ENCODE assay signal across 17 cellular contexts in genomic region chr4:81512371-81512770, GRCh38. TPM values are rescaled to one million over a fixed set of nuclear protein-coding genes. Genes with fewer than 3 reads are reported as not detected.
DNase-seq lines count a peak whose midpoint lies in the region; ATAC-seq and TF ChIP-seq lines count a peak whose summit lies in the region.
"Had no signal": no experiment of that assay in that cellular context is flagged by ENCODE, and none has a peak within 500 bp of the region (broad histone marks: within the 10 kb centered on the region; RNA-seq: fewer than 3 reads in every experiment).

No MANE protein-coding gene starts in this region.

- no peaks in the 10 kb centered on the region for H3F3A ChIP-seq in neural progenitor cell (ENCODE audit: low read depth)

- H4K20me1 ChIP-seq in DND-41 (ENCODE audit: insufficient read depth, low read length), result no peaks in the 10 kb centered on the region
- H4K20me1 ChIP-seq in neural progenitor cell (ENCODE audit: low read depth), result no peaks in the 10 kb centered on the region

- H3K9me3 ChIP-seq in DND-41 (ENCODE audit: insufficient read depth, low read length, severe bottlenecking) (no peaks in the 10 kb centered on the region), KOPT-K1 (ENCODE audit: insufficient read depth, low read length, poor library complexity, severe bottlenecking) (no peaks in the 10 kb centered on the region), endodermal cell (ENCODE audit: control insufficient read depth, low read length) (no peaks in the 10 kb centered on the region), neural progenitor cell (ENCODE audit: low read depth) (no peaks in the 10 kb centered on the region), left lung (no peaks in the 10 kb centered on the region)
- H3K9me3 ChIP-seq: SJSA1 had no signal

- H3K4me1 Mint-ChIP-seq in endodermal cell, result peaks cover 20% of the 10 kb centered on the region
- peaks cover 49% of the 10 kb centered on the region for H3K4me1 Mint-ChIP-seq in neural progenitor cell
- H3K4me1 Mint-ChIP-seq in stimulated activated naive B cell treated with anti-CD40 and anti-IgM and Interleukin-4, amounts not matched to agents 10 μg/mL and 1 μg/mL and 100 μg/mL, for 72 hours, result peaks cover 42 to 82% of the 10 kb centered on the region in 2 donors

- H3K4me3 ChIP-seq in DND-41 (ENCODE audit: low read depth in 1 of 2, low read length in 2 of 2), result 0 out of 4 replicates have a peak overlapping the region, but pooled peaks of 1 of the 2 experiments have one; percentile 4
- no peak overlapping the region for H3K4me3 ChIP-seq in endodermal cell (ENCODE audit: low read length)
- no peak overlapping the region for H3K4me3 ChIP-seq in neural progenitor cell
- H3K4me3 ChIP-seq in left lung, result no peak overlapping the region
- H3K4me3 ChIP-seq: K562, SJSA1 had no signal

- H3K36me3 Mint-ChIP-seq in endodermal cell (ENCODE audit: low read depth) (no peaks in the 10 kb centered on the region), neural progenitor cell (peaks cover 2% of the 10 kb centered on the region)
- no peaks in the 10 kb centered on the region for H3K36me3 Mint-ChIP-seq in stimulated activated naive B cell treated with anti-CD40 and anti-IgM and Interleukin-4, amounts not matched to agents 10 μg/mL and 1 μg/mL and 100 μg/mL, for 72 hours

- peak overlapping the region; percentile 41 for H3K27ac ChIP-seq in DND-41 (ENCODE audit: low read length)
- peak overlapping the region; percentile 46 for H3K27ac ChIP-seq in KOPT-K1 (ENCODE audit: low read depth, low read length, poor library complexity, severe bottlenecking)
- H3K27ac ChIP-seq in endodermal cell (ENCODE audit: low read depth, low read length), result no peak overlapping the region
- H3K27ac ChIP-seq in neural progenitor cell, result no peak overlapping the region
- no peak overlapping the region for H3K27ac ChIP-seq in left lung
- H3K27ac ChIP-seq: C4-2B, SJSA1 had no signal

- H3K4me1 ChIP-seq in DND-41 (ENCODE audit: insufficient read depth, low read length) (peaks cover 47% of the 10 kb centered on the region), endodermal cell (ENCODE audit: control insufficient read depth, insufficient read depth, low read length) (no peaks in the 10 kb centered on the region), neural progenitor cell (peaks cover 37% of the 10 kb centered on the region), left lung (peaks cover 12 to 30% of the 10 kb centered on the region in 2 donors)
- H3K4me1 ChIP-seq: SJSA1 had no signal

- intact Hi-C loops in left lung (cut with DNase I), result no loop called here

- TF ChIP-seq CTCF in DND-41 (IDR thresholded peaks at IDR 0.05; ENCODE audit: borderline replicate concordance, extremely low read depth, low read length, poor library complexity, severe bottlenecking) (no peak), endodermal cell (conservative IDR thresholded peaks at IDR 0.05) (no peak), neural progenitor cell (IDR thresholded peaks at IDR 0.05) (no peak), left lung (IDR thresholded peaks at IDR 0.05) (no peak)

- WGBS in endodermal cell (ENCODE audit: insufficient coverage in 1 of 2, insufficient read length in 1 of 2), 2 experiments, result 33 to 53% methylated on average over 1 to 2 of the region's 2 CpGs

- H3K4me2 ChIP-seq in DND-41 (ENCODE audit: insufficient read depth, low read length) (peak overlapping the region; percentile 47; the same call in 1 of the 2 replicates), neural progenitor cell (peak overlapping the region; percentile 64)

- H3K4me3 Mint-ChIP-seq in endodermal cell (no peak overlapping the region), neural progenitor cell (no peak overlapping the region)
- no peak overlapping the region for H3K4me3 Mint-ChIP-seq in stimulated activated naive B cell treated with anti-CD40 and anti-IgM and Interleukin-4, amounts not matched to agents 10 μg/mL and 1 μg/mL and 100 μg/mL, for 72 hours

- H3K79me2 ChIP-seq in DND-41 (ENCODE audit: insufficient read depth, low read length), result no peaks in the 10 kb centered on the region
- no peaks in the 10 kb centered on the region for H3K79me2 ChIP-seq in neural progenitor cell (ENCODE audit: low read depth)

- H3K9me3 Mint-ChIP-seq in endodermal cell, result no peaks in the 10 kb centered on the region
- no peaks in the 10 kb centered on the region for H3K9me3 Mint-ChIP-seq in neural progenitor cell
- H3K9me3 Mint-ChIP-seq in stimulated activated naive B cell treated with anti-CD40 and anti-IgM and Interleukin-4, amounts not matched to agents 10 μg/mL and 1 μg/mL and 100 μg/mL, for 72 hours, result peaks cover 0 to 2% of the 10 kb centered on the region in 2 donors

- H2AFZ ChIP-seq in DND-41 (ENCODE audit: low read depth, low read length) (0 out of 2 replicates have a peak overlapping the region, but pooled peaks have one; percentile 12), neural progenitor cell (replicated peaks) (no peak overlapping the region)

- H3K27me3 ChIP-seq in DND-41 (ENCODE audit: insufficient read depth, low read length, poor library complexity) (no peaks in the 10 kb centered on the region), endodermal cell (ENCODE audit: control insufficient read depth, insufficient read depth, low read length, poor library complexity, severe bottlenecking) (no peaks in the 10 kb centered on the region), neural progenitor cell (no peaks in the 10 kb centered on the region), left lung (no peaks in the 10 kb centered on the region)

- DNase-seq in DND-41 (no peak), endodermal cell (no peak), neural progenitor cell (ENCODE audit: low spot score) (no peak), left lung (no peak)
- no peak for DNase-seq in stimulated activated naive B cell treated with anti-CD40 and anti-IgM and Interleukin-4, amounts not matched to agents 10 μg/mL and 1 μg/mL and 100 μg/mL, for 72 hours
- DNase-seq: DMS 273 treated with DMSO at 0.1 percent for 48 hours, GF-D8, NCI-H187, NCI-H2107, NCI-H2227 treated with DMSO at 0.1 percent for 48 hours, NCI-H524 had no signal

- H3K9ac ChIP-seq in DND-41 (ENCODE audit: low read depth, low read length) (peak overlapping the region; percentile 25; the same call in 1 of the 2 replicates), endodermal cell (ENCODE audit: extremely low read depth, low read length, poor library complexity, severe bottlenecking) (no peak overlapping the region), neural progenitor cell (no peak overlapping the region)

- no peak for ATAC-seq in DND-41 (ENCODE audit: insufficient read depth, low read depth)
- no peak for ATAC-seq in GM21723 (IDR thresholded peaks at IDR 0.05; ENCODE audit: unreplicated experiment)
- no peak for ATAC-seq in left lung
- ATAC-seq in stimulated activated naive B cell treated with anti-CD40 and anti-IgM and Interleukin-4, amounts not matched to agents 10 μg/mL and 1 μg/mL and 100 μg/mL, for 72 hours (replicated peaks), result no peak
- ATAC-seq: K562, Panc1 had no signal

- H3K27me3 Mint-ChIP-seq in endodermal cell (ENCODE audit: insufficient read depth) (no peaks in the 10 kb centered on the region), neural progenitor cell (ENCODE audit: insufficient read depth, low read depth) (peaks cover 4% of the 10 kb centered on the region)
- no peaks in the 10 kb centered on the region for H3K27me3 Mint-ChIP-seq in stimulated activated naive B cell treated with anti-CD40 and anti-IgM and Interleukin-4, amounts not matched to agents 10 μg/mL and 1 μg/mL and 100 μg/mL, for 72 hours

- H3K36me3 ChIP-seq in DND-41 (ENCODE audit: insufficient read depth, low read length), result no peaks in the 10 kb centered on the region
- no peaks in the 10 kb centered on the region for H3K36me3 ChIP-seq in KOPT-K1 (ENCODE audit: insufficient read depth, low read length)
- no peaks in the 10 kb centered on the region for H3K36me3 ChIP-seq in endodermal cell (ENCODE audit: control insufficient read depth, insufficient read depth, low read length)
- no peaks in the 10 kb centered on the region for H3K36me3 ChIP-seq in neural progenitor cell
- H3K36me3 ChIP-seq in left lung, result no peaks in the 10 kb centered on the region
- H3K36me3 ChIP-seq: SJSA1 had no signal

- H3K27ac Mint-ChIP-seq in endodermal cell (peak overlapping the region; percentile 35), neural progenitor cell (peak overlapping the region; percentile 48)
- no peak overlapping the region for H3K27ac Mint-ChIP-seq in stimulated activated naive B cell treated with anti-CD40 and anti-IgM and Interleukin-4, amounts not matched to agents 10 μg/mL and 1 μg/mL and 100 μg/mL, for 72 hours

RNA-seq across cellular contexts. Expression of gene RASGEF1B, which starts 40.7 kb away (rescaled TPM):
- total RNA-seq in endodermal cell, result 10 to 100 TPM; 15.3 to 26.7 TPM
- polyA plus RNA-seq in endodermal cell (2013, experiment 1 of 2), result 9.0 TPM
- polyA plus RNA-seq in endodermal cell (2013, experiment 2 of 2), result 10.0 TPM
- 7.5 and 9.4 TPM in 2 replicates for total RNA-seq in neural progenitor cell (ENCODE audit: low replicate concordance)
- 10 to 100 TPM; 24.8 to 34.7 TPM for total RNA-seq in left lung
- total RNA-seq: SJSA1 had no signal

Comparison
In these comparisons a context has a peak if more than half of its experiments do, and no peak if none do; other contexts are left out.
1. H3K27ac ChIP-seq: peak in DND-41 (single experiment) and KOPT-K1 (single experiment); none in endodermal cell (single experiment), neural progenitor cell (single experiment) and left lung (0 of 2).